11 cellular contexts compared by ENCODE assay signal in the genomic region with DNA sequence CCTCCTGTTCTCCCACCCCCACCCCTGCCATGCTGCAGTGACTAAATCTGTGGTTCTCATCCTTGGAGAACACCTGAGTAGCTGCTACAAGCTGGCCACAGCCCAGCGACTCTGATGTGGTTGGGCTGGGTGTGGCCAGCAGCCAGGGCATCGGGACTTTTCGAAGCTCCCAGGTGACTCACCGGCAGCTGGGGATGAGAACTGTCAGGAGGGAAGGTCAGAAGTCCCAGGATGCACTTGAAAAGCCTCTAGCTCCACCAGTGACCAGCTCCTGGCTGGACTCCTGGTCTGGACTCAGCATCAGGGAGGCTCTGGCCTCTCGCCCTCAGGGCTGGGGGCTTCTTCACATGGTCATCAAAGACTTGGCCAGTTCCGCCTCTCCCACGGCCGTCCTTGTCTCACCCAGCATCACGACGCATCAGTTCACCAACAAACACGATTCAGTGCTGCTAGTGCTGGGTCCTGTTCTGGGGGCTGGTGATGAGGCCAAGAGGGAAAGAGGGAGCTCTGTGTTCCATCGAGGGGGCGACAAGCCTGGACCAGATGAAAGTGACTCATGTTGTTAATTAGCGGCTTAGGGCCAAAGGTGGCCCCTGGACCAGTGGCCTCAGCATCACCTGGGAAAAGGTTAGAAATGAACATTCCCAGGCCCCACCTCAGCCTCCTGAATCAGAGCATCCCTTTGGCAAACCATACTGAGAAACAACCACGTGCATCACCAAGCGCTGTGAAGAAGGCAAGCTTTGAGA. TPM values are rescaled to one million over a fixed set of nuclear protein-coding genes. Genes with fewer than 3 reads are reported as not detected.
DNase-seq lines count a peak whose midpoint lies in the region; ATAC-seq and TF ChIP-seq lines count a peak whose summit lies in the region.
"Had no signal": no experiment of that assay in that cellular context is flagged by ENCODE, and none has a peak within 500 bp of the region (broad histone marks: within the 10 kb centered on the region; RNA-seq: fewer than 3 reads in every experiment).

No MANE protein-coding gene starts in this region.

- H3K27ac ChIP-seq in transverse colon, result peak overlapping the region in 3 of 4 donors; percentile 43 to 76 (median 52)
- H3K27ac ChIP-seq in dorsolateral prefrontal cortex, result no peak overlapping the region

- no peak for ATAC-seq in HG02840 (IDR thresholded peaks at IDR 0.05; ENCODE audit: low FRiP score, unreplicated experiment)

- no peaks in the 10 kb centered on the region for H3K9me3 Mint-ChIP-seq in activated T-cell treated with anti-CD3 and anti-CD28 coated beads, Interleukin-2, amount 50 U/mL, for 24 hours

- no peak for TF ChIP-seq EP300 in transverse colon (IDR thresholded peaks at IDR 0.05; ENCODE audit: low read depth)

- H3K27me3 ChIP-seq in transverse colon (no peaks in the 10 kb centered on the region), dorsolateral prefrontal cortex (no peaks in the 10 kb centered on the region)

- intact Hi-C loops in transverse colon (cut with DNase I; ENCODE audit: low total_unique reads), result no loop called here
- intact Hi-C loops in dorsolateral prefrontal cortex (cut with DNase I), result no loop called here

- H3K36me3 Mint-ChIP-seq in activated T-cell treated with anti-CD3 and anti-CD28 coated beads, Interleukin-2, amount 50 U/mL, for 24 hours (ENCODE audit: low read depth), result peaks cover 43% of the 10 kb centered on the region

- H3K27ac Mint-ChIP-seq in activated T-cell treated with anti-CD3 and anti-CD28 coated beads, Interleukin-2, amount 50 U/mL, for 24 hours, result peak overlapping the region; percentile 26

- in situ Hi-C loops in transverse colon (cut with MboI; ENCODE audit: low pct_ligation_motif_present in 1 of 4, low pct_unique_long_range_greater_than_20kb in 1 of 4, low sequenced_read_pairs in 3 of 4), result no loop called here

- 66% methylated on average over 16 of the region's 16 CpGs; no CpG with 5 or more reads in 1 of the 2 donors for WGBS in transverse colon (ENCODE audit: low coverage in 1 of 2), 2 donors

- no peaks in the 10 kb centered on the region for H3K27me3 Mint-ChIP-seq in activated T-cell treated with anti-CD3 and anti-CD28 coated beads, Interleukin-2, amount 50 U/mL, for 24 hours

- no peak overlapping the region for H3K4me3 Mint-ChIP-seq in activated T-cell treated with anti-CD3 and anti-CD28 coated beads, Interleukin-2, amount 50 U/mL, for 24 hours
- H3K4me3 Mint-ChIP-seq: neural crest cell had no signal

- TF ChIP-seq POLR2A in transverse colon (IDR thresholded peaks at IDR 0.05), result no peak

- TF ChIP-seq CTCF in foreskin fibroblast (IDR thresholded peaks at IDR 0.05; ENCODE audit: low read depth, low read length) (no peak), transverse colon (IDR thresholded peaks at IDR 0.05) (no peak), dorsolateral prefrontal cortex (IDR thresholded peaks at IDR 0.05 in 54 of 56, conservative IDR thresholded peaks at IDR 0.05 in 2 of 56; ENCODE audit: low read depth in 1 of 56, partially characterized antibody in 56 of 56) (no peak)

- H3K9me3 ChIP-seq in transverse colon, result no peaks in the 10 kb centered on the region

- H3K36me3 ChIP-seq in transverse colon, result no peaks in the 10 kb centered on the region

- peaks cover 50% of the 10 kb centered on the region for H3K4me1 Mint-ChIP-seq in activated T-cell treated with anti-CD3 and anti-CD28 coated beads, Interleukin-2, amount 50 U/mL, for 24 hours (ENCODE audit: low read depth)

- DNase-seq in activated T-cell treated with anti-CD3 and anti-CD28 coated beads, Interleukin-2, amount 50 U/mL, for 24 hours, result no peak
- no peak for DNase-seq in activated T-cell treated with anti-CD3 and anti-CD28 coated beads, Interleukin-2, amount 50 U/mL, for 48 hours
- peak; percentile 98 for DNase-seq in SW480 (ENCODE audit: low spot score)
- peak; percentile 38 to 79 for DNase-seq in foreskin fibroblast
- DNase-seq in transverse colon, result peak; percentile 78
- DNase-seq in globus pallidus (ENCODE audit: low spot score), result no peak
- no peak for DNase-seq in dorsolateral prefrontal cortex
- DNase-seq: NCI-H2081 treated with DMSO at 0.1 percent for 48 hours had no signal

- peaks cover 22 to 73% (median 52%) of the 10 kb centered on the region in 4 donors for H3K4me1 ChIP-seq in transverse colon

- H3K4me3 ChIP-seq in foreskin fibroblast (ENCODE audit: low read depth in 1 of 2, low read length in 2 of 2) (no peak overlapping the region), transverse colon (no peak overlapping the region), dorsolateral prefrontal cortex (no peak overlapping the region)

RNA-seq across cellular contexts. Expression of gene C17orf99, which starts 3.9 kb away (rescaled TPM):
- not detected for total RNA-seq in transverse colon
- total RNA-seq in dorsolateral prefrontal cortex, result 1 to 10 TPM in 2 of 120 experiments, under 1 TPM in 9, not detected in 109; 0.18 to 1.9 (median 0.31) TPM
- total RNA-seq: endothelial cell of umbilical vein, neural crest cell had no signal

RNA-seq across cellular contexts. Expression of gene TMC8, which starts 11.7 kb away (rescaled TPM):
- total RNA-seq in transverse colon (10 to 100 TPM in 2 of 4 donors, 1 to 10 TPM in 2; 1.2 to 40.8 (median 9.8) TPM), dorsolateral prefrontal cortex (10 to 100 TPM in 18 of 120 experiments, 1 to 10 TPM in 101, under 1 TPM in 1; 0.90 to 20.9 (median 6.7) TPM)

RNA-seq across cellular contexts. Expression of gene TMC6, which starts 13.7 kb away (rescaled TPM):
- total RNA-seq in transverse colon (100 to 1,000 TPM in 1 of 4 donors, 10 to 100 TPM in 3; 39.7 to 181 (median 68.0) TPM), dorsolateral prefrontal cortex (100 to 1,000 TPM in 45 of 120 experiments, 10 to 100 TPM in 75; 17.3 to 352 (median 81.1) TPM)

RNA-seq across cellular contexts. Expression of gene SYNGR2, which starts 26.1 kb away (rescaled TPM):
- total RNA-seq in transverse colon (100 to 1,000 TPM; 102 to 121 (median 106) TPM), dorsolateral prefrontal cortex (100 to 1,000 TPM in 3 of 120 experiments, 10 to 100 TPM in 117; 19.6 to 122 (median 45.6) TPM)

RNA-seq across cellular contexts. Expression of gene TK1, which starts 44.6 kb away (rescaled TPM):
- 10 to 100 TPM in 1 of 4 donors, 1 to 10 TPM in 3; 7.4 to 27.9 (median 9.4) TPM for total RNA-seq in transverse colon
- total RNA-seq in dorsolateral prefrontal cortex, result 1 to 10 TPM in 109 of 120 experiments, under 1 TPM in 11; 0.55 to 5.6 (median 1.9) TPM

Comparison
In these comparisons a context has a peak if more than half of its experiments do, and no peak if none do; other contexts are left out.
1. DNase-seq: peak in SW480 (single experiment), foreskin fibroblast (2 of 2) and transverse colon (single experiment); none in activated T-cell treated with anti-CD3 and anti-CD28 coated beads, Interleukin-2, amount 50 U/mL, for 24 hours (single experiment), activated T-cell treated with anti-CD3 and anti-CD28 coated beads, Interleukin-2, amount 50 U/mL, for 48 hours (0 of 2), globus pallidus (single experiment) and dorsolateral prefrontal cortex (0 of 10).
2. H3K27ac ChIP-seq: peak in transverse colon (3 of 4); none in dorsolateral prefrontal cortex (0 of 59).